ENCODE assay signal across 2 cellular contexts in the genomic region with DNA sequence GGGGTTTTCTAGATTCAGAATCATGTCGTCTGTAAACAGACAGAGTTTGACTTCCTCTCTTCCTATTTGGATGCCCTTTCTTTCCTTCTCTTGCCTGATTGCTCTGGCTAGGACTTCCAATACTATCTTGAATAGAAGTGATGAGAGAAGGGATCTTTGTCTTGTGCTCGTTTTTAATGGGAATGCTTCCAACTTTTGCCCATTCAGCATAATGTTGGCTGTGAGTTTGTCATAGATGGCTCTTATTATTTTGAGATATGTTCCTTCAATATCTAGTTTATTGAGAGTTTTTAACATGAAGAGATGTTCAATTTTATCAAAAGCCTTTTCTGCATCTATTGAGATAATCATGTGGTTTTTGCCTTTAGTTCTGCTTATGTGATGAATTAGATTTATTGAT. TPM values are rescaled to one million over a fixed set of nuclear protein-coding genes. Genes with fewer than 3 reads are reported as not detected.
"Had no signal": no experiment of that assay in that cellular context is flagged by ENCODE, and none has a peak within 500 bp of the region (broad histone marks: within the 10 kb centered on the region; RNA-seq: fewer than 3 reads in every experiment).

No MANE protein-coding gene starts in this region.

RNA-seq across cellular contexts. Expression of a gene that starts 27.6 kb away (rescaled TPM):
- total RNA-seq: HT1080 had no signal
- polyA plus RNA-seq: IgD-negative memory B cell had no signal
